Comparison of ENCODE assay signal across 1 cellular context in the genomic region with DNA sequence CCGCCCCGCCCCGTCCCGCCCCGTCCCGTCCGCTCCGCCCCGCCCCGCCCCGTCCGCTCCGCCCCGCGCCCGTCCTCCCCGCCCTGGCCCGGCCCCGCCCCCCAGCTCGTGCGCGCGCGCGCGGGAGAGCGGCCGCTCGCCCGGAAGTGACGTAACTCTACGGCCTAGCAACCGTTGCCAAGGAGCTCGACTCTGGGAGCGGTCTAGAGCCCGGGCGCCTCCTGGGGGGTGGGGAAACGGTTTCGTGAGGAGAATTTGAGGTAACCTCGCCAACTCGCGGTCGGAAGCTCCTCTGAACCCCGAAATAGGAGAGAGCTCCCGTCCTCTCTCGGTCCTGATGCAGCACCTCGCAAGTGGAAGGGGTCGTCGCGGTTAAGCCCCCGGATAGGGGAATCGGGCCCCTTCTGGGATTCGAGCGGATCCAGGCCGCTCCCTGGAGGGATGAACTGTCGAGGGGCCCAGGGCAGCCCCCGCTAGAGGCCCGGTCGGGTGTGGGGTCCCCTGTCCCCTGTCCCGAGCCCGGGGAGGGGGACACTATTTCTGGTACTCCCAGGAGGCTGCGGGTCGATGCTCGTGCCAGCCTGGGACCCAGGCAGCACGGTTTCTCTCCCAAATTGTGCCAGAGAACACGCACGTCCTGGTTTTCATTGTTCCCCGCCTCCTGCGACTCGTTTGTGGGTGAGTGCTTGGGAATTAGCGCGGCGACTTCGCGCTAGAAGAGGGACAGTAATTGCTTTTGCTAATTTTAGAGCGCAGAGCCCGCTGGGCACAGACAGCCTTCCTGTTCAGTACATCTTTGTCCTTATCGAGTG.
TF ChIP-seq lines count a peak whose summit lies in the region.

A gene with protein sequence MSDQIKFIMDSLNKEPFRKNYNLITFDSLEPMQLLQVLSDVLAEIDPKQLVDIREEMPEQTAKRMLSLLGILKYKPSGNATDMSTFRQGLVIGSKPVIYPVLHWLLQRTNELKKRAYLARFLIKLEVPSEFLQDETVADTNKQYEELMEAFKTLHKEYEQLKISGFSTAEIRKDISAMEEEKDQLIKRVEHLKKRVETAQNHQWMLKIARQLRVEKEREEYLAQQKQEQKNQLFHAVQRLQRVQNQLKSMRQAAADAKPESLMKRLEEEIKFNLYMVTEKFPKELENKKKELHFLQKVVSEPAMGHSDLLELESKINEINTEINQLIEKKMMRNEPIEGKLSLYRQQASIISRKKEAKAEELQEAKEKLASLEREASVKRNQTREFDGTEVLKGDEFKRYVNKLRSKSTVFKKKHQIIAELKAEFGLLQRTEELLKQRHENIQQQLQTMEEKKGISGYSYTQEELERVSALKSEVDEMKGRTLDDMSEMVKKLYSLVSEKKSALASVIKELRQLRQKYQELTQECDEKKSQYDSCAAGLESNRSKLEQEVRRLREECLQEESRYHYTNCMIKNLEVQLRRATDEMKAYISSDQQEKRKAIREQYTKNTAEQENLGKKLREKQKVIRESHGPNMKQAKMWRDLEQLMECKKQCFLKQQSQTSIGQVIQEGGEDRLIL (plus strand): TSS at position 174 of the 812 bp plus-strand sequence. CDS start 3,024 bp downstream, outside the sequence.

TF ChIP-seq in K562, 482 proteins besides CTCF, POLR2A, EP300 and RAD21 (continued from another document and continues in another):
- TF ChIP-seq, protein P1, sequence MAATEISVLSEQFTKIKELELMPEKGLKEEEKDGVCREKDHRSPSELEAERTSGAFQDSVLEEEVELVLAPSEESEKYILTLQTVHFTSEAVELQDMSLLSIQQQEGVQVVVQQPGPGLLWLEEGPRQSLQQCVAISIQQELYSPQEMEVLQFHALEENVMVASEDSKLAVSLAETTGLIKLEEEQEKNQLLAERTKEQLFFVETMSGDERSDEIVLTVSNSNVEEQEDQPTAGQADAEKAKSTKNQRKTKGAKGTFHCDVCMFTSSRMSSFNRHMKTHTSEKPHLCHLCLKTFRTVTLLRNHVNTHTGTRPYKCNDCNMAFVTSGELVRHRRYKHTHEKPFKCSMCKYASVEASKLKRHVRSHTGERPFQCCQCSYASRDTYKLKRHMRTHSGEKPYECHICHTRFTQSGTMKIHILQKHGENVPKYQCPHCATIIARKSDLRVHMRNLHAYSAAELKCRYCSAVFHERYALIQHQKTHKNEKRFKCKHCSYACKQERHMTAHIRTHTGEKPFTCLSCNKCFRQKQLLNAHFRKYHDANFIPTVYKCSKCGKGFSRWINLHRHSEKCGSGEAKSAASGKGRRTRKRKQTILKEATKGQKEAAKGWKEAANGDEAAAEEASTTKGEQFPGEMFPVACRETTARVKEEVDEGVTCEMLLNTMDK (IDR thresholded peaks at IDR 0.05; ENCODE audit: borderline replicate concordance, insufficient read depth, low read depth, low read length, poor library complexity, severe bottlenecking), result peak; percentile 66
- no peak for TF ChIP-seq L3MBTL2 (IDR thresholded peaks at IDR 0.05)
- no peak for TF ChIP-seq MAFF (IDR thresholded peaks at IDR 0.05; ENCODE audit: low read length)
- TF ChIP-seq HDAC2 (IDR thresholded peaks at IDR 0.05), result peak; percentile 14; the same call in 1 of the 2 replicates
- TF ChIP-seq CREM (IDR thresholded peaks at IDR 0.05; ENCODE audit: low read depth), result peak; percentile 94
- no peak for TF ChIP-seq HOXB6 (CRISPR knock-in tag; IDR thresholded peaks at IDR 0.05; ENCODE audit: borderline replicate concordance)
- no peak for TF ChIP-seq HDAC8 (tag; IDR thresholded peaks at IDR 0.05)
- TF ChIP-seq RBM25 (IDR thresholded peaks at IDR 0.05; ENCODE audit: low read depth, low read length, severe bottlenecking), result no peak
- TF ChIP-seq EP400 (IDR thresholded peaks at IDR 0.05), result peak; percentile 39
- no peak for TF ChIP-seq ARNT (IDR thresholded peaks at IDR 0.05)
- TF ChIP-seq, protein P2, sequence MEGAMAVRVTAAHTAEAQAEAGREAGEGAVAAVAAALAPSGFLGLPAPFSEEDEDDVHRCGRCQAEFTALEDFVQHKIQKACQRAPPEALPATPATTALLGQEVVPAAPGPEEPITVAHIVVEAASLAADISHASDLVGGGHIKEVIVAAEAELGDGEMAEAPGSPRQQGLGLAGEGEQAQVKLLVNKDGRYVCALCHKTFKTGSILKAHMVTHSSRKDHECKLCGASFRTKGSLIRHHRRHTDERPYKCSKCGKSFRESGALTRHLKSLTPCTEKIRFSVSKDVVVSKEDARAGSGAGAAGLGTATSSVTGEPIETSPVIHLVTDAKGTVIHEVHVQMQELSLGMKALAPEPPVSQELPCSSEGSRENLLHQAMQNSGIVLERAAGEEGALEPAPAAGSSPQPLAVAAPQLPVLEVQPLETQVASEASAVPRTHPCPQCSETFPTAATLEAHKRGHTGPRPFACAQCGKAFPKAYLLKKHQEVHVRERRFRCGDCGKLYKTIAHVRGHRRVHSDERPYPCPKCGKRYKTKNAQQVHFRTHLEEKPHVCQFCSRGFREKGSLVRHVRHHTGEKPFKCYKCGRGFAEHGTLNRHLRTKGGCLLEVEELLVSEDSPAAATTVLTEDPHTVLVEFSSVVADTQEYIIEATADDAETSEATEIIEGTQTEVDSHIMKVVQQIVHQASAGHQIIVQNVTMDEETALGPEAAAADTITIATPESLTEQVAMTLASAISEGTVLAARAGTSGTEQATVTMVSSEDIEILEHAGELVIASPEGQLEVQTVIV (CRISPR knock-in tag; IDR thresholded peaks at IDR 0.05; ENCODE audit: borderline replicate concordance), result no peak
- TF ChIP-seq DPF2 (IDR thresholded peaks at IDR 0.05), result 0 out of 2 replicates have a peak, but pooled peaks have one; percentile 9
- TF ChIP-seq SIN3A (IDR thresholded peaks at IDR 0.05; ENCODE audit: borderline replicate concordance in 2 of 2, control insufficient read depth in 1 of 2, low read depth in 2 of 2, low read length in 2 of 2), result peak in 1 of 2 experiments; percentile 29; a peak in 2 of 4 replicates
- peak; percentile 47; the same call in 1 of the 2 replicates for TF ChIP-seq RB1 (IDR thresholded peaks at IDR 0.05; ENCODE audit: low read depth)
- TF ChIP-seq ATF6 (CRISPR knock-in tag; IDR thresholded peaks at IDR 0.05), result no peak
- no peak for TF ChIP-seq TSC22D4 (tag; IDR thresholded peaks at IDR 0.05)
- TF ChIP-seq RCOR1 (IDR thresholded peaks at IDR 0.05; ENCODE audit: borderline replicate concordance in 1 of 2, low read depth in 2 of 2, low read length in 2 of 2), result 0 out of 4 replicates have a peak, but pooled peaks of 1 of the 2 experiments have one; percentile 20
- peak; percentile 95 for TF ChIP-seq MYNN (IDR thresholded peaks at IDR 0.05)
- TF ChIP-seq MYNN (CRISPR knock-in tag; IDR thresholded peaks at IDR 0.05), result no peak
- TF ChIP-seq KDM5B (IDR thresholded peaks at IDR 0.05; ENCODE audit: insufficient replicate concordance, low read depth, low read length), result peak; percentile 65
- no peak for TF ChIP-seq DDX20 (tag; IDR thresholded peaks at IDR 0.05; ENCODE audit: low read depth)
- no peak for TF ChIP-seq ZNF146 (CRISPR knock-in tag; IDR thresholded peaks at IDR 0.05; ENCODE audit: unreplicated experiment)
- 0 out of 2 replicates have a peak, but pooled peaks have one; percentile 29 for TF ChIP-seq ZNF764 (CRISPR knock-in tag; IDR thresholded peaks at IDR 0.05; ENCODE audit: low read depth)
- TF ChIP-seq SMARCA5 (IDR thresholded peaks at IDR 0.05), result no peak
- TF ChIP-seq NONO (IDR thresholded peaks at IDR 0.05; ENCODE audit: low read depth in 2 of 2, low read length in 1 of 2), result no peak
- no peak for TF ChIP-seq NCOR1 (IDR thresholded peaks at IDR 0.05)
- TF ChIP-seq IFI16 (CRISPR knock-in tag; IDR thresholded peaks at IDR 0.05), result no peak
- no peak for TF ChIP-seq PYGO2 (tag; IDR thresholded peaks at IDR 0.05)
- no peak for TF ChIP-seq ATF1 (CRISPR knock-in tag; IDR thresholded peaks at IDR 0.05)
- TF ChIP-seq ATF1 (tag; IDR thresholded peaks at IDR 0.05), result peak; percentile 53
- TF ChIP-seq CEBPG (CRISPR knock-in tag; IDR thresholded peaks at IDR 0.05), result no peak
- peak in 1 of 2 experiments; percentile 81; a peak in 2 of 4 replicates for TF ChIP-seq CEBPG (tag; conservative IDR thresholded peaks at IDR 0.05 in 1 of 2, IDR thresholded peaks at IDR 0.05 in 1 of 2)
- no peak for TF ChIP-seq ZNF282 (CRISPR knock-in tag; IDR thresholded peaks at IDR 0.05)
- TF ChIP-seq, protein P3, sequence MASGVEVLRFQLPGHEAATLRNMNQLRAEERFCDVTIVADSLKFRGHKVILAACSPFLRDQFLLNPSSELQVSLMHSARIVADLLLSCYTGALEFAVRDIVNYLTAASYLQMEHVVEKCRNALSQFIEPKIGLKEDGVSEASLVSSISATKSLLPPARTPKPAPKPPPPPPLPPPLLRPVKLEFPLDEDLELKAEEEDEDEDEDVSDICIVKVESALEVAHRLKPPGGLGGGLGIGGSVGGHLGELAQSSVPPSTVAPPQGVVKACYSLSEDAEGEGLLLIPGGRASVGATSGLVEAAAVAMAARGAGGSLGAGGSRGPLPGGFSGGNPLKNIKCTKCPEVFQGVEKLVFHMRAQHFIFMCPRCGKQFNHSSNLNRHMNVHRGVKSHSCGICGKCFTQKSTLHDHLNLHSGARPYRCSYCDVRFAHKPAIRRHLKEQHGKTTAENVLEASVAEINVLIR (CRISPR knock-in tag; IDR thresholded peaks at IDR 0.05), result 0 out of 2 replicates have a peak, but pooled peaks have one; percentile 33
- TF ChIP-seq ZNF140 (CRISPR knock-in tag; IDR thresholded peaks at IDR 0.05), result no peak
- TF ChIP-seq ETS1 (conservative IDR thresholded peaks at IDR 0.05; ENCODE audit: control insufficient read depth, low read depth, low read length), result 0 out of 2 replicates have a peak, but pooled peaks have one; percentile 30
- TF ChIP-seq STAG1 (CRISPR knock-in tag; IDR thresholded peaks at IDR 0.05; ENCODE audit: borderline replicate concordance), result no peak
- no peak for TF ChIP-seq ID3 (CRISPR knock-in tag; IDR thresholded peaks at IDR 0.05)
- TF ChIP-seq ID3 (tag; IDR thresholded peaks at IDR 0.05), result peak; percentile 61; the same call in 1 of the 2 replicates
- peak in 1 of 2 experiments; percentile 79; a peak in 2 of 4 replicates for TF ChIP-seq CSDE1 (IDR thresholded peaks at IDR 0.05)
- peak; percentile 16; the same call in 1 of the 2 replicates for TF ChIP-seq CEBPB (tag; IDR thresholded peaks at IDR 0.05)
- TF ChIP-seq ZNF431 (CRISPR knock-in tag; IDR thresholded peaks at IDR 0.05), result no peak
- TF ChIP-seq PPARD (CRISPR knock-in tag; IDR thresholded peaks at IDR 0.05), result no peak
- TF ChIP-seq SUPT5H (IDR thresholded peaks at IDR 0.05), result peak; percentile 59; the same call in 1 of the 2 replicates
- TF ChIP-seq, protein P4, sequence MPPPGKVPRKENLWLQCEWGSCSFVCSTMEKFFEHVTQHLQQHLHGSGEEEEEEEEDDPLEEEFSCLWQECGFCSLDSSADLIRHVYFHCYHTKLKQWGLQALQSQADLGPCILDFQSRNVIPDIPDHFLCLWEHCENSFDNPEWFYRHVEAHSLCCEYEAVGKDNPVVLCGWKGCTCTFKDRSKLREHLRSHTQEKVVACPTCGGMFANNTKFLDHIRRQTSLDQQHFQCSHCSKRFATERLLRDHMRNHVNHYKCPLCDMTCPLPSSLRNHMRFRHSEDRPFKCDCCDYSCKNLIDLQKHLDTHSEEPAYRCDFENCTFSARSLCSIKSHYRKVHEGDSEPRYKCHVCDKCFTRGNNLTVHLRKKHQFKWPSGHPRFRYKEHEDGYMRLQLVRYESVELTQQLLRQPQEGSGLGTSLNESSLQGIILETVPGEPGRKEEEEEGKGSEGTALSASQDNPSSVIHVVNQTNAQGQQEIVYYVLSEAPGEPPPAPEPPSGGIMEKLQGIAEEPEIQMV (tag; conservative IDR thresholded peaks at IDR 0.05; ENCODE audit: low read depth), result no peak
- TF ChIP-seq ZNF324 (CRISPR knock-in tag; IDR thresholded peaks at IDR 0.05), result no peak
- peak in 1 of 2 experiments; percentile 35; a peak in 2 of 4 replicates for TF ChIP-seq HDAC1 (IDR thresholded peaks at IDR 0.05)
- TF ChIP-seq TARDBP (IDR thresholded peaks at IDR 0.05), result 0 out of 2 replicates have a peak, but pooled peaks have one; percentile 22
- no peak for TF ChIP-seq ZNF184 (CRISPR knock-in tag; IDR thresholded peaks at IDR 0.05)
- TF ChIP-seq GTF2E2 (tag; IDR thresholded peaks at IDR 0.05), result no peak
